1 cellular context compared by ENCODE assay signal in the genomic region with DNA sequence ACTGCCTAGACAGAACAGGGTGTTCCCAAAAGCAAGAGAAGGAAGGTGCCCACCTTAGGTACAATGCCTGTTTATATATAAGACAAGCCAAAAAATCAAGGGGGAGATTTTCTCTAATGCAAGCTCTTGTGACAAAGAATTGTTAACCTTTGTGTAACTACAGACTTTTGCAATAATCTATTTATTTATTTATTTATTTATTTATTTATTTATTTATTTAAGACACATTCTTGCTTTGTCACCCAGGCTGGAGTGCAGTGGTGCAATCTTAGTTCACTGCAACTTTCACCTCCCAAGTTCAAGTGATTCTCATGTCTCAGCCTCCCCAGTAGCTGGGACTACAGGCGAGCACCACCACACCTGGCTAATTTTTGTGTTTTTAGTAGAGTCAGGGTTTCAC. TPM values are rescaled to one million over a fixed set of nuclear protein-coding genes. Genes with fewer than 3 reads are reported as not detected.
"Had no signal": no experiment of that assay in that cellular context is flagged by ENCODE, and none has a peak within 500 bp of the region (broad histone marks: within the 10 kb centered on the region; RNA-seq: fewer than 3 reads in every experiment).

No MANE protein-coding gene starts in this region.

RNA-seq across cellular contexts. Expression of a gene that starts 41.2 kb away (rescaled TPM):
- total RNA-seq: M059J had no signal
